21 cellular contexts compared by ENCODE assay signal in genomic region chr13:65724261-65724660, GRCh38.
DNase-seq lines count a peak whose midpoint lies in the region; FAIRE-seq and TF ChIP-seq lines count a peak whose summit lies in the region.
"Had no signal": no experiment of that assay in that cellular context is flagged by ENCODE, and none has a peak within 500 bp of the region (broad histone marks: within the 10 kb centered on the region; RNA-seq: fewer than 3 reads in every experiment).

No MANE protein-coding gene starts in this region.

- H3K27me3 ChIP-seq in Karpas-422 (ENCODE audit: low read length), result no peaks in the 10 kb centered on the region
- no peaks in the 10 kb centered on the region for H3K27me3 ChIP-seq in suprapubic skin
- H3K27me3 ChIP-seq: gastrocnemius medialis had no signal

- H3K9ac ChIP-seq in Karpas-422 (ENCODE audit: low read length), result no peak overlapping the region
- H3K9ac ChIP-seq: KMS-11 had no signal

- no peaks in the 10 kb centered on the region for H4K20me1 ChIP-seq in Karpas-422 (ENCODE audit: insufficient read depth, low read depth, low read length)

- whole genome bisulfite sequencing in suprapubic skin, result 69% methylated on average over 4 of the region's 4 CpGs

- H3K79me2 ChIP-seq in Karpas-422 (ENCODE audit: low read length), result no peaks in the 10 kb centered on the region

- FAIRE-seq in urothelium cell line (lab: Jason Lieb, UNC), result no peak

- H3K4me3 Mint-ChIP-seq in chondrocyte (ENCODE audit: unreplicated experiment) (no peak overlapping the region), mesothelial cell of epicardium (no peak overlapping the region)
- H3K4me3 Mint-ChIP-seq: CD4-positive, alpha-beta T cell; T-helper 17 cell had no signal

- no peaks in the 10 kb centered on the region for H3K36me3 Mint-ChIP-seq in chondrocyte (ENCODE audit: low read depth)
- peaks cover 3% of the 10 kb centered on the region for H3K36me3 Mint-ChIP-seq in mesothelial cell of epicardium

- no peak for TF ChIP-seq EP300 in suprapubic skin (IDR thresholded peaks at IDR 0.05)

- H2AFZ ChIP-seq in Karpas-422 (ENCODE audit: low read length), result peak overlapping the region; percentile 83; the same call in 1 of the 2 replicates

- TF ChIP-seq CTCF in AG10803 (conservative IDR thresholded peaks at IDR 0.05; ENCODE audit: low read length), result no peak
- no peak for TF ChIP-seq CTCF in chondrocyte (IDR thresholded peaks at IDR 0.05)
- TF ChIP-seq CTCF in mesothelial cell of epicardium (IDR thresholded peaks at IDR 0.05; ENCODE audit: unreplicated experiment), result no peak
- TF ChIP-seq CTCF in suprapubic skin (IDR thresholded peaks at IDR 0.05), result no peak

- H3K4me1 ChIP-seq in Karpas-422 (ENCODE audit: low read length), result no peaks in the 10 kb centered on the region; the same call in 1 of the 2 replicates
- no peaks in the 10 kb centered on the region for H3K4me1 ChIP-seq in suprapubic skin
- H3K4me1 ChIP-seq: gastrocnemius medialis had no signal

- no peak for TF ChIP-seq POLR2A in suprapubic skin (IDR thresholded peaks at IDR 0.05)

- H3K9me3 ChIP-seq in Karpas-422 (ENCODE audit: low read length) (peaks cover 19% of the 10 kb centered on the region), suprapubic skin (no peaks in the 10 kb centered on the region)
- H3K9me3 ChIP-seq: gastrocnemius medialis had no signal

- peaks cover 15% of the 10 kb centered on the region for H3K4me1 Mint-ChIP-seq in chondrocyte (ENCODE audit: low read depth)
- peaks cover 10% of the 10 kb centered on the region for H3K4me1 Mint-ChIP-seq in mesothelial cell of epicardium
- H3K4me1 Mint-ChIP-seq: T-helper 17 cell had no signal

- DNase-seq in AG10803 (ENCODE audit: low read depth) (peak; percentile 80), Karpas-422 (no peak), chondrocyte (ENCODE audit: low spot score) (no peak), mesothelial cell of epicardium (ENCODE audit: low spot score in 2 of 2, unreplicated experiment in 2 of 2) (no peak), DMS153 treated with DMSO at 0.1 percent for 48 hours (lab: John Stamatoyannopoulos, UW; ENCODE audit: unreplicated experiment) (no peak), RKO (ENCODE audit: low spot score) (no peak), suprapubic skin (ENCODE audit: low spot score in 2 of 2) (no peak), urothelium cell line (ENCODE audit: low spot score) (no peak)
- DNase-seq: ACHN; activated CD4-positive, alpha-beta T cell treated with anti-CD3 and anti-CD28 coated beads, Interleukin-2, amount 50 U/mL, for 4 hours; activated T-cell treated with anti-CD3 and anti-CD28 coated beads for 4 hours; CD4-positive, alpha-beta T cell; gastrocnemius medialis; mesenchymal stem cell; NCI-H1092; NCI-H526 treated with DMSO at 0.1 percent for 48 hours; SHP77; stimulated activated CD4-positive, alpha-beta T cell treated with anti-CD3 and anti-CD28 coated beads, Interleukin-12 subunit alpha, Interleukin-12 subunit beta, amount 100 ng/mL, for 4 hours; T-helper 17 cell had no signal

- H3K27me3 Mint-ChIP-seq in chondrocyte (ENCODE audit: low read depth) (no peaks in the 10 kb centered on the region), mesothelial cell of epicardium (ENCODE audit: low read depth) (no peaks in the 10 kb centered on the region)
- H3K27me3 Mint-ChIP-seq: CD4-positive, alpha-beta T cell; T-helper 17 cell had no signal

- no peaks in the 10 kb centered on the region for H3K9me2 ChIP-seq in Karpas-422 (replicated peaks; ENCODE audit: insufficient read depth, low read length)

- no peaks in the 10 kb centered on the region for H3K36me3 ChIP-seq in Karpas-422 (ENCODE audit: insufficient read depth, low read length)
- H3K36me3 ChIP-seq in suprapubic skin, result no peaks in the 10 kb centered on the region
- H3K36me3 ChIP-seq: gastrocnemius medialis had no signal

- no peak overlapping the region for H3K27ac ChIP-seq in Karpas-422 (ENCODE audit: low read length)
- no peak overlapping the region for H3K27ac ChIP-seq in suprapubic skin
- H3K27ac ChIP-seq: gastrocnemius medialis, KMS-11, VCaP had no signal

- H3K4me2 ChIP-seq in Karpas-422 (ENCODE audit: low read depth, low read length, poor library complexity, severe bottlenecking), result no peak overlapping the region
- H3K4me2 ChIP-seq: KMS-11 had no signal

- peaks cover 3% of the 10 kb centered on the region for H3K9me3 Mint-ChIP-seq in chondrocyte (ENCODE audit: low read depth)
- H3K9me3 Mint-ChIP-seq in mesothelial cell of epicardium, result peaks cover 8% of the 10 kb centered on the region

- H3K4me3 ChIP-seq in AG10803 (ENCODE audit: low read length), result no peak overlapping the region
- H3K4me3 ChIP-seq in Karpas-422 (ENCODE audit: low read length), result no peak overlapping the region
- H3K4me3 ChIP-seq in suprapubic skin, result no peak overlapping the region
- H3K4me3 ChIP-seq: gastrocnemius medialis had no signal

- peak overlapping the region; percentile 45 for H3K27ac Mint-ChIP-seq in chondrocyte (ENCODE audit: unreplicated experiment)
- H3K27ac Mint-ChIP-seq in mesothelial cell of epicardium, result peak overlapping the region; percentile 28
- H3K27ac Mint-ChIP-seq: CD4-positive, alpha-beta T cell; T-helper 17 cell had no signal
